ENCODE assay signal across 24 cellular contexts in genomic region chr14:74392616-74393570, GRCh38. TPM values are rescaled to one million over a fixed set of nuclear protein-coding genes. Genes with fewer than 3 reads are reported as not detected.
A peak's percentile ranks its signal among the peaks of the same experiment; 100 is the strongest.
DNase-seq lines count a peak whose midpoint lies in the region; ATAC-seq, FAIRE-seq and TF ChIP-seq lines count a peak whose summit lies in the region.
"Had no signal": no experiment of that assay in that cellular context is flagged by ENCODE, and none has a peak within 500 bp of the region (broad histone marks: within the 10 kb centered on the region; RNA-seq: fewer than 3 reads in every experiment).

No MANE protein-coding gene starts in this region.

- H3K23ac ChIP-seq in neuronal stem cell (ENCODE audit: low read depth, low read length, poor library complexity) = no peak overlapping the region

- H3K36me3 ChIP-seq in GM23338 (ENCODE audit: insufficient read depth) (no peaks in the 10 kb centered on the region), K562 (ENCODE audit: control insufficient read depth, insufficient read depth, low read length) (no peaks in the 10 kb centered on the region), neuronal stem cell (replicated peaks in 1 of 2; ENCODE audit: control insufficient read depth in 2 of 2, insufficient read depth in 2 of 2, low read length in 2 of 2) (no peaks in the 10 kb centered on the region)

- no peak overlapping the region for H3K14ac ChIP-seq in neuronal stem cell (ENCODE audit: low read length)

- H3K4me3 ChIP-seq in GM23338 (no peak overlapping the region), K562 (no peak overlapping the region), neuronal stem cell (ENCODE audit: low read length in 2 of 2) (no peak overlapping the region)
- H3K4me3 ChIP-seq: GM23248 had no signal

- no peaks in the 10 kb centered on the region for H3K79me2 ChIP-seq in GM23338 (replicated peaks; ENCODE audit: insufficient read depth)
- H3K79me2 ChIP-seq in K562 (ENCODE audit: control insufficient read depth, insufficient read depth, low read length) = no peaks in the 10 kb centered on the region

- intact Hi-C loops in K562 (cut with micrococcal nuclease) = no loop called here
- intact Hi-C loops in posterior vena cava (cut with DNase I) = no loop called here

- H3K27me3 ChIP-seq in GM23338 (ENCODE audit: insufficient read depth) (no peaks in the 10 kb centered on the region), K562 (ENCODE audit: control insufficient read depth in 2 of 2, insufficient read depth in 2 of 2, low read length in 2 of 2) (peaks cover 0 to 34% of the 10 kb centered on the region in 2 experiments; a peak in 4 of 5 replicates), neuronal stem cell (ENCODE audit: control insufficient read depth in 3 of 3, insufficient read depth in 3 of 3, low read depth in 1 of 3, low read length in 3 of 3) (peaks cover 0 to 29% (median 0%) of the 10 kb centered on the region in 3 experiments)

- H2AK5ac ChIP-seq in neuronal stem cell (ENCODE audit: low read depth, low read length) = no peak overlapping the region

- H3K9me3 ChIP-seq in K562 (replicated peaks; ENCODE audit: control insufficient read depth, insufficient read depth, low read depth, low read length) (no peaks in the 10 kb centered on the region), neuronal stem cell (replicated peaks in 1 of 2; ENCODE audit: control insufficient read depth in 2 of 2, insufficient read depth in 1 of 2, low read depth in 1 of 2, low read length in 2 of 2) (no peaks in the 10 kb centered on the region)
- H3K9me3 ChIP-seq: SK-N-SH had no signal

- peaks cover 21% of the 10 kb centered on the region for H3K4me1 Mint-ChIP-seq in GM23338
- H3K4me1 Mint-ChIP-seq: CD4-positive, CD25-positive, alpha-beta regulatory T cell had no signal

- H3K4me2 ChIP-seq in GM23338 (no peak overlapping the region), K562 (ENCODE audit: insufficient read depth, low read length) (no peak overlapping the region), neuronal stem cell (ENCODE audit: insufficient read depth, low read length, poor library complexity, severe bottlenecking) (no peak overlapping the region)
- H3K4me2 ChIP-seq: SK-N-SH had no signal

- no peak for TF ChIP-seq RAD21 in K562 (CRISPR knock-in tag; conservative IDR thresholded peaks at IDR 0.05 in 1 of 2, IDR thresholded peaks at IDR 0.05 in 1 of 2)

- no peak overlapping the region for H4K91ac ChIP-seq in neuronal stem cell (ENCODE audit: low read depth, low read length, poor library complexity)

- FAIRE-seq in K562 (lab: Jason Lieb, UNC) = no peak
- FAIRE-seq: GM12891 had no signal

- no peak for TF ChIP-seq CTCF in GM23338 (conservative IDR thresholded peaks at IDR 0.05; ENCODE audit: low read depth in 2 of 2)
- no peak for TF ChIP-seq CTCF in K562 (IDR thresholded peaks at IDR 0.05 in 2 of 3, conservative IDR thresholded peaks at IDR 0.05 in 1 of 3; ENCODE audit: insufficient read depth in 2 of 3, low read depth in 1 of 3, low read length in 3 of 3)

- H2BK12ac ChIP-seq in neuronal stem cell (ENCODE audit: low read length) = no peak overlapping the region

- CTCF ChIA-PET in K562 (lab: Yijun Ruan, JAX; ENCODE audit: low intra/inter-chr PET ratio) = no interaction called here

- H3K9me1 ChIP-seq in K562 (ENCODE audit: control insufficient read depth, insufficient read depth, low read length) = no peaks in the 10 kb centered on the region

- H3K4me1 ChIP-seq in GM23338 (ENCODE audit: insufficient read depth) (0 out of 2 replicates have a peak, but pooled peaks cover 4% of the 10 kb centered on the region), K562 (replicated peaks in 1 of 2; ENCODE audit: control insufficient read depth in 2 of 2, insufficient read depth in 2 of 2, low read length in 2 of 2) (no peaks in the 10 kb centered on the region; a peak in 1 of 5 replicates), neuronal stem cell (ENCODE audit: control insufficient read depth in 2 of 2, insufficient read depth in 1 of 2, low read depth in 1 of 2, low read length in 2 of 2) (peaks cover 3 to 14% of the 10 kb centered on the region in 2 donors)

- no peak for ATAC-seq in GM23338
- ATAC-seq in K562 = no peak
- ATAC-seq in left lobe of liver = no peak
- ATAC-seq: HCT116 had no signal

- H3K9me3 Mint-ChIP-seq in GM23338 = no peaks in the 10 kb centered on the region

- H4K8ac ChIP-seq in neuronal stem cell (ENCODE audit: low read depth, low read length) = no peak overlapping the region

- no peaks in the 10 kb centered on the region for H3K36me3 Mint-ChIP-seq in GM23338 (ENCODE audit: low read depth)
- H3K36me3 Mint-ChIP-seq: CD4-positive, CD25-positive, alpha-beta regulatory T cell had no signal

- H3K9ac ChIP-seq in K562 (ENCODE audit: insufficient read depth in 1 of 2, low read depth in 2 of 2, low read length in 2 of 2) (no peak overlapping the region), neuronal stem cell (ENCODE audit: low read depth, low read length, poor library complexity) (no peak overlapping the region)
- H3K9ac ChIP-seq: GM23248, SK-N-SH had no signal

- no peak overlapping the region for H2BK120ac ChIP-seq in neuronal stem cell (ENCODE audit: low read depth, low read length)

- H2BK15ac ChIP-seq in neuronal stem cell (ENCODE audit: low read length) = no peak overlapping the region

- H3F3A ChIP-seq in GM23338 (replicated peaks; ENCODE audit: low read depth) = 0 out of 2 replicates have a peak, but pooled peaks cover 6% of the 10 kb centered on the region

- no peak overlapping the region for H3K4me3 Mint-ChIP-seq in GM23338
- H3K4me3 Mint-ChIP-seq: CD4-positive, CD25-positive, alpha-beta regulatory T cell had no signal

- H3K4ac ChIP-seq in neuronal stem cell (ENCODE audit: low read length) = no peak overlapping the region

- TF ChIP-seq EP300 in K562 (IDR thresholded peaks at IDR 0.05; ENCODE audit: low read length) = no peak

- H3K27ac ChIP-seq in GM23338 (ENCODE audit: low read depth) (no peak overlapping the region), K562 (ENCODE audit: extremely low read depth, low read depth, low read length) (no peak overlapping the region), neuronal stem cell (replicated peaks; ENCODE audit: low read length) (no peak overlapping the region)
- H3K27ac ChIP-seq: GM23248 had no signal

- H4K20me1 ChIP-seq in GM23338 (replicated peaks; ENCODE audit: insufficient read depth) (no peaks in the 10 kb centered on the region), K562 (replicated peaks; ENCODE audit: control insufficient read depth, insufficient read depth, low read length) (no peaks in the 10 kb centered on the region)

- in situ Hi-C loops in K562 (cut with MboI) = no loop called here

- 1% methylated on average over 16 of the region's 16 CpGs for WGBS in K562 (ENCODE audit: insufficient coverage, low coverage, missing lambda C conversion rate)
- WGBS in neuronal stem cell (ENCODE audit: extremely low coverage in 2 of 2, insufficient read length in 2 of 2, insufficient replicate concordance in 1 of 2), 2 donors = no CpG with 5 or more reads among the region's 16 CpGs

- H3K18ac ChIP-seq in neuronal stem cell (ENCODE audit: low read length) = peak overlapping the region; percentile 68

- no peaks in the 10 kb centered on the region for H3K79me1 ChIP-seq in neuronal stem cell (ENCODE audit: low read depth, low read length)

- no peak for TF ChIP-seq POLR2A in K562 (conservative IDR thresholded peaks at IDR 0.05)

- no peaks in the 10 kb centered on the region for H3K9me2 ChIP-seq in GM23338 (ENCODE audit: insufficient read depth)
- H3K9me2 ChIP-seq: SK-N-SH had no signal

- H2AFZ ChIP-seq in GM23338 (peak overlapping the region; percentile 14; the same call in 1 of the 2 replicates), K562 (ENCODE audit: low read depth, low read length) (no peak overlapping the region), neuronal stem cell (ENCODE audit: low read length) (no peak overlapping the region)
- H2AFZ ChIP-seq: GM23248 had no signal

- no peak overlapping the region for H2BK5ac ChIP-seq in neuronal stem cell (ENCODE audit: low read length)

- H3K27me3 Mint-ChIP-seq in GM23338 (ENCODE audit: insufficient read depth, low read depth, poor library complexity) = peaks cover 11% of the 10 kb centered on the region

- BruUV-seq in K562 (replicated peaks; lab: Mats Ljungman, UMichigan) = no TSS peak

- POLR2A ChIA-PET in K562 (lab: Yijun Ruan, JAX) = interaction anchor here (0.7 kb wide), 1 partner anchor 23 kb away, joined by 3 read pairs; no protein-coding TSS in a partner anchor

- no peak overlapping the region for H3K27ac Mint-ChIP-seq in GM23338
- H3K27ac Mint-ChIP-seq: CD4-positive, CD25-positive, alpha-beta regulatory T cell had no signal

- no peak for DNase-seq in GM23338 (ENCODE audit: low spot score)
- DNase-seq in NCI-H146 (lab: John Stamatoyannopoulos, UW) = peak; percentile 69
- peak in 1 of 4 experiments; percentile 2 for DNase-seq in K562 (ENCODE audit: extremely low read depth in 1 of 4, low spot score in 3 of 4)
- DNase-seq in neuronal stem cell (ENCODE audit: low spot score) = no peak
- DNase-seq in left lobe of liver (ENCODE audit: low spot score) = no peak
- no peak for DNase-seq in NCI-H82 (lab: John Stamatoyannopoulos, UW)
- no peak for DNase-seq in posterior vena cava (ENCODE audit: low spot score)
- DNase-seq: CD4-positive, CD25-positive, alpha-beta regulatory T cell; COR-L47; DND-41; GM23248; IMR-90; NCI-H1105; NCI-H1694; NCI-H2081; RPMI8226; SIG-M5; SK-N-SH had no signal

RNA-seq across cellular contexts. Expression of gene SYNDIG1L, which starts 33.1 kb away (rescaled TPM):
- 1.6 and 2.1 TPM in 2 replicates for total RNA-seq in GM23338 (2014; rRNA removed; shearing (Covaris generic))
- polyA plus RNA-seq in GM23338 (2016; fragmentation: Nextera tagmentation; extraction: Ambion mirVana) (0.65 and 1.4 TPM in 2 replicates), K562 (2011; rRNA removed) (not detected in 2 replicates), K562 (2014; fragmentation: Illumina TruSeq; extraction: Trizol) (not detected in 2 replicates), K562 (2014; fragmentation: Nextera tagmentation; extraction: Ambion mirVana) (not detected), K562 (2014; rRNA removed) (not detected in 2 replicates)
- total RNA-seq in K562 (2011; cell fraction: chromatin; rRNA removed; ENCODE audit: low replicate concordance) = not detected in 2 replicates
- not detected in 2 replicates for total RNA-seq in K562 (2011; cell fraction: nucleolus; rRNA removed)
- not detected in 2 replicates for total RNA-seq in K562 (2011; cell fraction: nucleoplasm; rRNA removed)
- total RNA-seq in K562 (2014; rRNA removed) (not detected in 2 replicates), K562 (2014; rRNA removed; fragmentation: Illumina TruSeq; extraction: Trizol) (not detected in 2 replicates), K562 (2015; rRNA removed; fragmentation: Illumina TruSeq; extraction: Trizol) (not detected in 2 replicates), K562 (2021) (not detected in 2 replicates), left lobe of liver (not detected), posterior vena cava (under 1 TPM; 0.23 to 0.29 TPM)
- polyA plus RNA-seq in K562 (2011; cell fraction: cytosol; rRNA removed) = not detected in 2 replicates
- not detected in 2 replicates for polyA plus RNA-seq in K562 (2011; cell fraction: nucleus; rRNA removed)
- polyA plus RNA-seq in K562 (2012) = not detected in 2 replicates
- polyA minus RNA-seq in K562 (2011; rRNA and poly(A)+ RNA removed) = not detected in 2 replicates
- not detected in 2 replicates for polyA minus RNA-seq in K562 (2011; cell fraction: cytosol; rRNA and poly(A)+ RNA removed)
- not detected in 2 replicates for polyA minus RNA-seq in K562 (2011; cell fraction: nucleus; rRNA and poly(A)+ RNA removed)
- polyA plus RNA-seq in neuronal stem cell (2013, experiment 1 of 2) = 1.8 TPM
- 1.7 TPM for polyA plus RNA-seq in neuronal stem cell (2013, experiment 2 of 2)
- total RNA-seq: CD4-positive, CD25-positive, alpha-beta regulatory T cell; G401; GM23248; IMR-90; NCI-H460; PC-3 had no signal
- polyA plus RNA-seq: BJ; CD4-positive, CD25-positive, alpha-beta regulatory T cell; GM23248; IMR-90; SK-N-SH had no signal

RNA-seq across cellular contexts. Expression of gene VRTN, which starts 44.6 kb away (rescaled TPM):
- total RNA-seq in GM23338 (2014; rRNA removed; shearing (Covaris generic)) = 129 and 143 TPM in 2 replicates
- polyA plus RNA-seq in GM23338 (2016; fragmentation: Nextera tagmentation; extraction: Ambion mirVana) = 63.9 and 68.5 TPM in 2 replicates
- total RNA-seq in K562 (2011; cell fraction: chromatin; rRNA removed; ENCODE audit: low replicate concordance) = 0.23 TPM in 1 of 2 replicates, not detected in the other
- total RNA-seq in K562 (2011; cell fraction: nucleolus; rRNA removed) = 0.17 and 0.39 TPM in 2 replicates
- total RNA-seq in K562 (2011; cell fraction: nucleoplasm; rRNA removed) = not detected in 2 replicates
- 0.05 TPM in 1 of 2 replicates, not detected in the other for total RNA-seq in K562 (2014; rRNA removed)
- total RNA-seq in K562 (2014; rRNA removed; fragmentation: Illumina TruSeq; extraction: Trizol) = not detected in 2 replicates
- total RNA-seq in K562 (2015; rRNA removed; fragmentation: Illumina TruSeq; extraction: Trizol) = not detected in 2 replicates
- total RNA-seq in K562 (2021) = 0.09 and 0.11 TPM in 2 replicates
- polyA plus RNA-seq in K562 (2011; rRNA removed) = 0.06 TPM in 1 of 2 replicates, not detected in the other
- 0.01 and 0.09 TPM in 2 replicates for polyA plus RNA-seq in K562 (2011; cell fraction: cytosol; rRNA removed)
- not detected in 2 replicates for polyA plus RNA-seq in K562 (2011; cell fraction: nucleus; rRNA removed)
- not detected in 2 replicates for polyA plus RNA-seq in K562 (2012)
- polyA plus RNA-seq in K562 (2014; fragmentation: Illumina TruSeq; extraction: Trizol) = not detected in 2 replicates
- polyA plus RNA-seq in K562 (2014; fragmentation: Nextera tagmentation; extraction: Ambion mirVana) = not detected
- not detected in 2 replicates for polyA plus RNA-seq in K562 (2014; rRNA removed)
- polyA minus RNA-seq in K562 (2011; rRNA and poly(A)+ RNA removed) = not detected in 2 replicates
- not detected in 2 replicates for polyA minus RNA-seq in K562 (2011; cell fraction: cytosol; rRNA and poly(A)+ RNA removed)
- polyA minus RNA-seq in K562 (2011; cell fraction: nucleus; rRNA and poly(A)+ RNA removed) = not detected in 2 replicates
- 7.8 TPM for polyA plus RNA-seq in neuronal stem cell (2013, experiment 1 of 2)
- polyA plus RNA-seq in neuronal stem cell (2013, experiment 2 of 2) = 7.5 TPM
- total RNA-seq in left lobe of liver = 0.08 TPM
- not detected for total RNA-seq in posterior vena cava
- total RNA-seq: CD4-positive, CD25-positive, alpha-beta regulatory T cell; G401; GM23248; IMR-90; NCI-H460; PC-3 had no signal
- polyA plus RNA-seq: BJ; CD4-positive, CD25-positive, alpha-beta regulatory T cell; GM23248; IMR-90; SK-N-SH had no signal

Comparison
In these comparisons a context has a peak if more than half of its experiments do, and no peak if none do; other contexts are left out.
1. RNA of gene VRTN, which starts 44.6 kb away (total RNA-seq): 129 to 143 TPM in GM23338; 0.08 TPM in left lobe of liver (single experiment), 0.05 to 0.39 TPM in K562 and not detected in posterior vena cava; every median in the first group is over 10 times any median in the second.